In the genomic region with DNA sequence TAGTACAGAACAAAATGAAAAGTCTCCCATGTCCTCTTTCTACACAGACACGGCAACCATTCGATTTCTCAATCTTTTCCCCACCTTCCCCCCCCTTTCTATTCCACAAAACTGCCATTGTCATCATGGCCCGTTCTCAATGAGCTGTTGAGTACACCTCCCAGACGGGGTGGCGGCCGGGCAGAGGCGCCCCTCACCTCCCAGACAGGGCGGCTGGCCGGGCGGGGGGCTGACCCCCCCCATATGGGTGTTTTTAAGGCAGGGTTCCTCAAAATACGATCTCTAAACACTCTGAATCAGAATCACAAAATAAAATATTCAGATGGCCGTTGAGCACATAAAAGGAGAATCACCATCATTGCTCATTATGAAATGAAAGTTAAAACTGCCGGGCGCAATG, we compare ENCODE assay signal across 6 cellular contexts. TPM values are rescaled to one million over a fixed set of nuclear protein-coding genes. Genes with fewer than 3 reads are reported as not detected.
"Had no signal": no experiment of that assay in that cellular context is flagged by ENCODE, and none has a peak within 500 bp of the region (broad histone marks: within the 10 kb centered on the region; RNA-seq: fewer than 3 reads in every experiment).

No MANE protein-coding gene starts in this region.

RNA-seq across cellular contexts. Expression of a gene that starts 53.7 kb away (rescaled TPM):
- total RNA-seq: activated T-helper 17 cell treated with anti-CD3 and anti-CD28 coated beads, Interleukin-2, amount 50 U/mL, for 72 hours; aorta; cardiac muscle cell; Peyer's patch; Right ventricle myocardium superior had no signal
- polyA plus RNA-seq: aorta, cardiac muscle cell, IgD-negative memory B cell had no signal
